In genomic region chr2:134739261-134739878, GRCh38 we compare ENCODE assay signal across 18 cellular contexts. TPM values are rescaled to one million over a fixed set of nuclear protein-coding genes. Genes with fewer than 3 reads are reported as not detected.
DNase-seq lines count a peak whose midpoint lies in the region; ATAC-seq, FAIRE-seq and TF ChIP-seq lines count a peak whose summit lies in the region.
"Had no signal": no experiment of that assay in that cellular context is flagged by ENCODE, and none has a peak within 500 bp of the region (broad histone marks: within the 10 kb centered on the region; RNA-seq: fewer than 3 reads in every experiment).

No MANE protein-coding gene starts in this region.

- TF ChIP-seq CTCF in smooth muscle cell (IDR thresholded peaks at IDR 0.05; ENCODE audit: borderline replicate concordance, insufficient read depth, poor library complexity, severe bottlenecking): no peak

- peak; percentile 23 for FAIRE-seq in GM19239 (lab: Jason Lieb, UNC)
- FAIRE-seq: A549, HepG2 had no signal

- peaks cover 14% of the 10 kb centered on the region; the same call in 1 of the 2 replicates for H3K4me1 ChIP-seq in BLaER1
- peaks cover 81% of the 10 kb centered on the region for H3K4me1 ChIP-seq in Karpas-422 (ENCODE audit: low read length)
- peaks cover 7% of the 10 kb centered on the region for H3K4me1 ChIP-seq in smooth muscle cell (ENCODE audit: low read depth)
- H3K4me1 ChIP-seq: A549, tibial nerve had no signal

- H3K9ac ChIP-seq in BLaER1: no peak overlapping the region
- H3K9ac ChIP-seq in Karpas-422 (ENCODE audit: low read length): peak overlapping the region; percentile 63
- no peak overlapping the region for H3K9ac ChIP-seq in smooth muscle cell (ENCODE audit: low read depth)

- 88% methylated on average over 1 of the region's 1 CpG for WGBS in smooth muscle cell (ENCODE audit: low lambda C conversion rate)

- no peak overlapping the region for H3K27ac ChIP-seq in BLaER1
- peak overlapping the region; percentile 97 for H3K27ac ChIP-seq in Karpas-422 (ENCODE audit: low read length)
- no peak overlapping the region for H3K27ac ChIP-seq in smooth muscle cell (ENCODE audit: low read depth)
- H3K27ac ChIP-seq: A549, SJCRH30 had no signal

- H3K9me2 ChIP-seq in Karpas-422 (replicated peaks; ENCODE audit: insufficient read depth, low read length): no peaks in the 10 kb centered on the region

- H3K79me2 ChIP-seq in Karpas-422 (ENCODE audit: low read length) (no peaks in the 10 kb centered on the region), smooth muscle cell (ENCODE audit: low read depth) (no peaks in the 10 kb centered on the region)

- H2AFZ ChIP-seq in Karpas-422 (ENCODE audit: low read length) (no peak overlapping the region), smooth muscle cell (ENCODE audit: low read depth) (no peak overlapping the region)

- ATAC-seq in HG03439 (IDR thresholded peaks at IDR 0.05; ENCODE audit: unreplicated experiment): no peak
- ATAC-seq: A549, HepG2 had no signal

- no peaks in the 10 kb centered on the region for H3K9me3 ChIP-seq in BLaER1
- no peaks in the 10 kb centered on the region for H3K9me3 ChIP-seq in Karpas-422 (ENCODE audit: low read length)
- no peaks in the 10 kb centered on the region for H3K9me3 ChIP-seq in smooth muscle cell (replicated peaks; ENCODE audit: low read depth)
- H3K9me3 ChIP-seq: A549, SJCRH30, tibial nerve had no signal

- no peaks in the 10 kb centered on the region for H3K36me3 ChIP-seq in BLaER1
- H3K36me3 ChIP-seq in Karpas-422 (ENCODE audit: insufficient read depth, low read length): no peaks in the 10 kb centered on the region
- no peaks in the 10 kb centered on the region for H3K36me3 ChIP-seq in smooth muscle cell (ENCODE audit: low read depth)
- H3K36me3 ChIP-seq: SJCRH30, tibial nerve had no signal

- H3K4me2 ChIP-seq in BLaER1 (peak overlapping the region; percentile 28; the same call in 1 of the 2 replicates), Karpas-422 (ENCODE audit: low read depth, low read length, poor library complexity, severe bottlenecking) (peak overlapping the region; percentile 65), smooth muscle cell (no peak overlapping the region)
- H3K4me2 ChIP-seq: A549 had no signal

- DNase-seq in GM19239 (ENCODE audit: insufficient read length, low spot score): no peak
- DNase-seq in Karpas-422: peak; percentile 89
- DNase-seq in germinal center (ENCODE audit: low spot score): peak; percentile 43
- DNase-seq in T-helper 9 cell: no peak
- DNase-seq in smooth muscle cell (lab: John Stamatoyannopoulos, UW; ENCODE audit: unreplicated experiment): no peak
- DNase-seq in T1000 (lab: John Stamatoyannopoulos, UW): no peak
- DNase-seq: activated effector memory CD4-positive, alpha-beta T cell treated with Interleukin-2 at 50 U/mL for 16 hours; CD4-positive, alpha-beta memory T cell; NCI-H2081; NCI-H524 treated with DMSO at 0.1 percent for 48 hours; stimulated activated CD4-positive, alpha-beta T cell treated with anti-CD3 and anti-CD28 coated beads, Interleukin-12 subunit alpha, Interleukin-12 subunit beta, amount 100 ng/mL, for 4 hours; stimulated activated naive CD4-positive, alpha-beta T cell had no signal

- no peak overlapping the region for H3K4me3 ChIP-seq in BLaER1
- H3K4me3 ChIP-seq in Karpas-422 (ENCODE audit: low read length): peak overlapping the region; percentile 50
- H3K4me3 ChIP-seq in smooth muscle cell: no peak overlapping the region
- H3K4me3 ChIP-seq: A549, SJCRH30, tibial nerve had no signal

- no peaks in the 10 kb centered on the region for H3F3A ChIP-seq in smooth muscle cell (ENCODE audit: low read depth)

- H3K27me3 ChIP-seq in BLaER1 (no peaks in the 10 kb centered on the region), Karpas-422 (ENCODE audit: low read length) (no peaks in the 10 kb centered on the region), smooth muscle cell (ENCODE audit: low read depth) (peaks cover 4% of the 10 kb centered on the region)
- H3K27me3 ChIP-seq: SJCRH30, tibial nerve had no signal

- no peaks in the 10 kb centered on the region for H4K20me1 ChIP-seq in BLaER1
- H4K20me1 ChIP-seq in Karpas-422 (ENCODE audit: insufficient read depth, low read depth, low read length): no peaks in the 10 kb centered on the region
- H4K20me1 ChIP-seq in smooth muscle cell (ENCODE audit: low read depth): no peaks in the 10 kb centered on the region

RNA-seq across cellular contexts. Expression of gene TMEM163, which starts 20.6 kb away (rescaled TPM):
- 4.7 and 7.3 TPM in 2 replicates for total RNA-seq in Karpas-422 (2014; rRNA removed; shearing (Covaris generic); ENCODE audit: low replicate concordance)
- not detected in 2 replicates for total RNA-seq in smooth muscle cell
- polyA plus RNA-seq in smooth muscle cell: 0.20 and 0.31 TPM in 2 replicates
- total RNA-seq: CD4-positive, alpha-beta memory T cell; HepG2; tibial nerve had no signal
- polyA plus RNA-seq: A549 had no signal

Comparison
In these comparisons a context has a peak if more than half of its experiments do, and no peak if none do; other contexts are left out.
1. DNase-seq: peak in Karpas-422 (single experiment) and germinal center (single experiment); none in GM19239 (single experiment), T-helper 9 cell (single experiment), smooth muscle cell (single experiment) and T1000 (single experiment).